Comparison of ENCODE assay signal across 8 cellular contexts in genomic region chr11:133966924-133967598, GRCh38. TPM values are rescaled to one million over a fixed set of nuclear protein-coding genes. Genes with fewer than 3 reads are reported as not detected.
DNase-seq lines count a peak whose midpoint lies in the region; ATAC-seq and TF ChIP-seq lines count a peak whose summit lies in the region.

No MANE protein-coding gene starts in this region.

- H3K27me3 ChIP-seq in right atrium auricular region, result no peaks in the 10 kb centered on the region

- H3K36me3 ChIP-seq in right atrium auricular region, result no peaks in the 10 kb centered on the region

- H3K27ac ChIP-seq in right atrium auricular region, result no peak overlapping the region

- peaks cover 0 to 10% of the 10 kb centered on the region in 2 donors for H3K4me1 ChIP-seq in right atrium auricular region

- TF ChIP-seq CTCF in right atrium auricular region (IDR thresholded peaks at IDR 0.05), result peak; percentile 47 to 79

- H3K9me3 ChIP-seq in right atrium auricular region, result no peaks in the 10 kb centered on the region

- DNase-seq in NCI-H82 (lab: John Stamatoyannopoulos, UW), result peak; percentile 60
- no peak for DNase-seq in NCI-H82 treated with DMSO at 0.1 percent for 48 hours (lab: John Stamatoyannopoulos, UW; ENCODE audit: unreplicated experiment)
- DNase-seq in activated T-helper 9 cell treated with anti-CD3 and anti-CD28 coated beads, Interleukin-2, amount 50 U/mL, for 16 hours (ENCODE audit: low read depth), result peak; percentile 51
- no peak for DNase-seq in right atrium auricular region (ENCODE audit: low spot score)
- DNase-seq in stimulated activated CD4-positive, alpha-beta T cell treated with anti-CD3 and anti-CD28 coated beads, TNF-alpha, amount 100 ng/mL, for 1 hour (ENCODE audit: low read depth in 3 of 3, low spot score in 1 of 3), result peak in 2 of 3 donors; percentile 38 to 57
- DNase-seq in NCI-H2081 treated with DMSO at 0.1 percent for 48 hours (lab: John Stamatoyannopoulos, UW), result no peak
- DNase-seq in NCI-H2196 treated with DMSO at 0.1 percent for 48 hours (lab: John Stamatoyannopoulos, UW; ENCODE audit: unreplicated experiment), result no peak

- peak overlapping the region; percentile 6 to 30 for H3K4me3 ChIP-seq in right atrium auricular region

- no peak for ATAC-seq in GM19395 (IDR thresholded peaks at IDR 0.05; ENCODE audit: unreplicated experiment)

RNA-seq across cellular contexts. Expression of gene IGSF9B, which starts 10.3 kb away (rescaled TPM):
- 10 to 100 TPM; 17.2 to 32.1 TPM for total RNA-seq in right atrium auricular region

Comparison
In these comparisons a context has a peak if more than half of its experiments do, and no peak if none do; other contexts are left out.
1. DNase-seq: peak in NCI-H82 (single experiment), activated T-helper 9 cell treated with anti-CD3 and anti-CD28 coated beads, Interleukin-2, amount 50 U/mL, for 16 hours (single experiment) and stimulated activated CD4-positive, alpha-beta T cell treated with anti-CD3 and anti-CD28 coated beads, TNF-alpha, amount 100 ng/mL, for 1 hour (2 of 3); none in NCI-H82 treated with DMSO at 0.1 percent for 48 hours (single experiment), right atrium auricular region (single experiment), NCI-H2081 treated with DMSO at 0.1 percent for 48 hours (single experiment) and NCI-H2196 treated with DMSO at 0.1 percent for 48 hours (single experiment).